Comparison of ENCODE assay signal across 25 cellular contexts in genomic region chr3:147449669-147450068, GRCh38. TPM values are rescaled to one million over a fixed set of nuclear protein-coding genes. Genes with fewer than 3 reads are reported as not detected.
"Had no signal": no experiment of that assay in that cellular context is flagged by ENCODE, and none has a peak within 500 bp of the region (broad histone marks: within the 10 kb centered on the region; RNA-seq: fewer than 3 reads in every experiment).

No MANE protein-coding gene starts in this region.

- H3K27me3 ChIP-seq: ascending aorta, body of pancreas had no signal

- H3K36me3 Mint-ChIP-seq: activated naive CD4-positive, alpha-beta T cell treated with anti-CD3 and anti-CD28 coated beads, Interleukin-2, amount 50 U/mL, for 72 hours had no signal

- H3K27me3 Mint-ChIP-seq: activated B cell treated with CpG ODN at 0.5 μM for 24 hours; activated CD4-positive, alpha-beta T cell treated with anti-CD3 and anti-CD28 coated beads, Interleukin-2, amount 10 ng/mL, durations not matched to agents 24 days and 14 days; T-helper 17 cell had no signal

- H3K27ac ChIP-seq: ascending aorta, body of pancreas had no signal

- ATAC-seq: activated naive CD4-positive, alpha-beta T cell treated with anti-CD3 and anti-CD28 coated beads, Interleukin-2, amount 50 U/mL, for 72 hours; activated naive CD8-positive, alpha-beta T cell treated with anti-CD3 and anti-CD28 coated beads, Interleukin-2, amount 50 U/mL, for 24 hours; activated T-cell treated with anti-CD3 and anti-CD28 coated beads, Interleukin-2, amount 50 U/mL, for 4 hours; body of pancreas; PC-3; T-helper 17 cell had no signal

- H3K4me1 ChIP-seq: ascending aorta, body of pancreas had no signal

- H3K9me3 ChIP-seq: ascending aorta, body of pancreas had no signal

- DNase-seq: activated B cell treated with CpG ODN at 0.5 μM for 24 hours; activated CD4-positive, alpha-beta T cell treated with anti-CD3 and anti-CD28 coated beads for 1 hour; activated CD4-positive, alpha-beta T cell treated with anti-CD3 and anti-CD28 coated beads, Interleukin-2, amount 10 ng/mL, durations not matched to agents 24 days and 14 days; activated CD4-positive, alpha-beta T cell treated with anti-CD3 and anti-CD28 coated beads, Interleukin-2, amount 50 U/mL, for 48 hours; activated effector memory CD4-positive, alpha-beta T cell treated with anti-CD3 and anti-CD28 coated beads, Interleukin-2, amount 50 U/mL, for 16 hours; activated naive CD4-positive, alpha-beta T cell treated with Interleukin-2 at 50 U/mL for 16 hours; activated naive CD8-positive, alpha-beta T cell treated with anti-CD3 and anti-CD28 coated beads, Interleukin-2, amount 50 U/mL, for 24 hours; activated T-cell treated with anti-CD3 and anti-CD28 coated beads, Interleukin-2, amount 50 U/mL, for 4 hours; amniotic stem cell; body of pancreas; central memory CD4-positive, alpha-beta T cell; Kasumi-1; NCI-H1105 treated with DMSO at 0.1 percent for 48 hours; NCI-H1694 treated with DMSO at 0.1 percent for 48 hours; NCI-H2029 treated with DMSO at 0.1 percent for 48 hours; NCI-H345; NCI-H510A; PC-3; SHP77; T-helper 17 cell; T-helper 9 cell had no signal

- H3K9me3 Mint-ChIP-seq: activated B cell treated with CpG ODN at 0.5 μM for 24 hours; activated CD4-positive, alpha-beta T cell treated with anti-CD3 and anti-CD28 coated beads, Interleukin-2, amount 10 ng/mL, durations not matched to agents 24 days and 14 days; activated T-cell treated with anti-CD3 and anti-CD28 coated beads, Interleukin-2, amount 50 U/mL, for 4 hours had no signal

- H3K4me3 ChIP-seq: ascending aorta, body of pancreas had no signal

- H3K4me3 Mint-ChIP-seq: activated B cell treated with CpG ODN at 0.5 μM for 24 hours; activated CD4-positive, alpha-beta T cell treated with anti-CD3 and anti-CD28 coated beads, Interleukin-2, amount 10 ng/mL, durations not matched to agents 24 days and 14 days; activated naive CD8-positive, alpha-beta T cell treated with anti-CD3 and anti-CD28 coated beads, Interleukin-2, amount 50 U/mL, for 24 hours; activated T-cell treated with anti-CD3 and anti-CD28 coated beads, Interleukin-2, amount 50 U/mL, for 4 hours; T-helper 17 cell had no signal

- H3K36me3 ChIP-seq: ascending aorta had no signal

- H3K4me1 Mint-ChIP-seq: activated B cell treated with CpG ODN at 0.5 μM for 24 hours; activated CD4-positive, alpha-beta T cell treated with anti-CD3 and anti-CD28 coated beads, Interleukin-2, amount 10 ng/mL, durations not matched to agents 24 days and 14 days; activated naive CD8-positive, alpha-beta T cell treated with anti-CD3 and anti-CD28 coated beads, Interleukin-2, amount 50 U/mL, for 24 hours; T-helper 17 cell had no signal

- H3K27ac Mint-ChIP-seq: activated B cell treated with CpG ODN at 0.5 μM for 24 hours; activated CD4-positive, alpha-beta T cell treated with anti-CD3 and anti-CD28 coated beads, Interleukin-2, amount 10 ng/mL, durations not matched to agents 24 days and 14 days; activated naive CD4-positive, alpha-beta T cell treated with anti-CD3 and anti-CD28 coated beads, Interleukin-2, amount 50 U/mL, for 72 hours; activated naive CD8-positive, alpha-beta T cell treated with anti-CD3 and anti-CD28 coated beads, Interleukin-2, amount 50 U/mL, for 24 hours; T-helper 17 cell had no signal

RNA-seq across cellular contexts. Expression of gene ZIC1, which starts 40.5 kb away (rescaled TPM):
- total RNA-seq: activated B cell treated with CpG ODN at 0.5 μM for 24 hours; activated CD4-positive, alpha-beta T cell treated with anti-CD3 and anti-CD28 coated beads, Interleukin-2, amount 10 ng/mL, durations not matched to agents 24 days and 14 days; activated naive CD4-positive, alpha-beta T cell treated with anti-CD3 and anti-CD28 coated beads, Interleukin-2, amount 50 U/mL, for 72 hours; activated T-cell treated with anti-CD3 and anti-CD28 coated beads, Interleukin-2, amount 50 U/mL, for 4 hours; body of pancreas; bronchial epithelial cell; PC-3; T-helper 17 cell had no signal

RNA-seq across cellular contexts. Expression of gene ZIC4, which starts 43.3 kb away (rescaled TPM):
- total RNA-seq: activated B cell treated with CpG ODN at 0.5 μM for 24 hours; activated CD4-positive, alpha-beta T cell treated with anti-CD3 and anti-CD28 coated beads, Interleukin-2, amount 10 ng/mL, durations not matched to agents 24 days and 14 days; activated naive CD4-positive, alpha-beta T cell treated with anti-CD3 and anti-CD28 coated beads, Interleukin-2, amount 50 U/mL, for 72 hours; activated T-cell treated with anti-CD3 and anti-CD28 coated beads, Interleukin-2, amount 50 U/mL, for 4 hours; ascending aorta; body of pancreas; bronchial epithelial cell; PC-3; SK-MEL-5; T-helper 17 cell had no signal
